ENCODE assay signal across 11 cellular contexts in genomic region chr22:44088976-44089570, GRCh38.
DNase-seq lines count a peak whose midpoint lies in the region; TF ChIP-seq lines count a peak whose summit lies in the region.
"Had no signal": no experiment of that assay in that cellular context is flagged by ENCODE, and none has a peak within 500 bp of the region (broad histone marks: within the 10 kb centered on the region; RNA-seq: fewer than 3 reads in every experiment).

No MANE protein-coding gene starts in this region.

- no peaks in the 10 kb centered on the region for H3K27me3 ChIP-seq in MG63
- H3K27me3 ChIP-seq: suprapubic skin had no signal

- H3K4me3 Mint-ChIP-seq in endothelial cell (ENCODE audit: unreplicated experiment), result no peak overlapping the region
- H3K4me3 Mint-ChIP-seq: activated T-cell treated with anti-CD3 and anti-CD28 coated beads, Interleukin-2, amount 50 U/mL, for 4 hours; natural killer cell treated with Interleukin-12 subunit alpha and Interleukin-12 subunit beta and Interleukin-15 and Interleukin-18, amount 100 ng/mL, for 72 hours had no signal

- TF ChIP-seq CTCF in GM10266 (IDR thresholded peaks at IDR 0.05; ENCODE audit: control insufficient read depth, insufficient read depth, low read depth, missing control alignments), result no peak
- TF ChIP-seq CTCF in endothelial cell (IDR thresholded peaks at IDR 0.05; ENCODE audit: unreplicated experiment), result no peak

- H3K36me3 ChIP-seq in MG63, result peaks cover 17% of the 10 kb centered on the region
- H3K36me3 ChIP-seq: suprapubic skin had no signal

- peak overlapping the region; percentile 7 for H3K27ac ChIP-seq in epithelial cell of prostate
- H3K27ac ChIP-seq: suprapubic skin had no signal

- H3K36me3 Mint-ChIP-seq in endothelial cell (ENCODE audit: low read depth, unreplicated experiment), result peaks cover 8% of the 10 kb centered on the region
- H3K36me3 Mint-ChIP-seq: natural killer cell treated with Interleukin-12 subunit alpha and Interleukin-12 subunit beta and Interleukin-15 and Interleukin-18, amount 100 ng/mL, for 72 hours had no signal

- H3K27ac Mint-ChIP-seq in endothelial cell (ENCODE audit: unreplicated experiment), result no peak overlapping the region
- H3K27ac Mint-ChIP-seq: natural killer cell treated with Interleukin-12 subunit alpha and Interleukin-12 subunit beta and Interleukin-15 and Interleukin-18, amount 100 ng/mL, for 72 hours had no signal

- H3K9me3 ChIP-seq in MG63, result no peaks in the 10 kb centered on the region

- no peaks in the 10 kb centered on the region for H3K9me3 Mint-ChIP-seq in endothelial cell (ENCODE audit: unreplicated experiment)
- H3K9me3 Mint-ChIP-seq: activated T-cell treated with anti-CD3 and anti-CD28 coated beads, Interleukin-2, amount 50 U/mL, for 4 hours; natural killer cell treated with Interleukin-12 subunit alpha and Interleukin-12 subunit beta and Interleukin-15 and Interleukin-18, amount 100 ng/mL, for 72 hours had no signal

- H3K4me3 ChIP-seq in MG63, result no peak overlapping the region
- H3K4me3 ChIP-seq: suprapubic skin had no signal

- H3K4me1 Mint-ChIP-seq in endothelial cell (ENCODE audit: unreplicated experiment), result peaks cover 3% of the 10 kb centered on the region

- peak; percentile 55 for DNase-seq in A172 (ENCODE audit: low spot score)
- peak; percentile 97 for DNase-seq in MG63
- DNase-seq in epithelial cell of prostate (ENCODE audit: low read depth, low spot score), result peak; percentile 70
- peak; percentile 34 for DNase-seq in medulla oblongata (ENCODE audit: extremely low spot score)
- no peak for DNase-seq in GM10266 (ENCODE audit: extremely low spot score)
- no peak for DNase-seq in endothelial cell (ENCODE audit: low spot score)
- no peak for DNase-seq in NCI-H774 (lab: John Stamatoyannopoulos, UW)
- DNase-seq in T-helper 9 cell, result no peak
- DNase-seq: activated T-cell treated with anti-CD3 and anti-CD28 coated beads, Interleukin-2, amount 50 U/mL, for 4 hours had no signal

- peaks cover 2% of the 10 kb centered on the region for H3K27me3 Mint-ChIP-seq in endothelial cell (ENCODE audit: unreplicated experiment)
- H3K27me3 Mint-ChIP-seq: natural killer cell treated with Interleukin-12 subunit alpha and Interleukin-12 subunit beta and Interleukin-15 and Interleukin-18, amount 100 ng/mL, for 72 hours had no signal

Comparison
In these comparisons a context has a peak if more than half of its experiments do, and no peak if none do; other contexts are left out.
1. DNase-seq: peak in A172 (single experiment), MG63 (single experiment), epithelial cell of prostate (single experiment) and medulla oblongata (single experiment); none in GM10266 (single experiment), endothelial cell (single experiment), NCI-H774 (single experiment) and T-helper 9 cell (single experiment).